27 cellular contexts compared by ENCODE assay signal in genomic region chr5:150277043-150277442, GRCh38. TPM values are rescaled to one million over a fixed set of nuclear protein-coding genes. Genes with fewer than 3 reads are reported as not detected.
"Had no signal": no experiment of that assay in that cellular context is flagged by ENCODE, and none has a peak within 500 bp of the region (broad histone marks: within the 10 kb centered on the region; RNA-seq: fewer than 3 reads in every experiment).

No MANE protein-coding gene starts in this region.

- H3K4me3 ChIP-seq: left lung, lower lobe of right lung, neural progenitor cell, ovary, right atrium auricular region, right lobe of liver, suprapubic skin, tibial nerve, uterus had no signal

- H3K27ac ChIP-seq: left lung, lower lobe of right lung, neural progenitor cell, neutrophil, ovary, right atrium auricular region, right lobe of liver, suprapubic skin, tibial nerve, uterus had no signal

- H3K36me3 ChIP-seq: left lung, lower lobe of right lung, neural progenitor cell, neutrophil, ovary, right atrium auricular region, right lobe of liver, suprapubic skin, tibial nerve, uterus had no signal

- FAIRE-seq: islet of Langerhans, kidney had no signal

- H3K27me3 ChIP-seq: neural progenitor cell, ovary, right atrium auricular region, right lobe of liver, suprapubic skin, tibial nerve, uterus had no signal

- ATAC-seq: left colon; left lung; lower lobe of right lung; naive thymus-derived CD8-positive, alpha-beta T cell; right lobe of liver; stimulated activated naive B cell treated with anti-CD40 and anti-IgM and Interleukin-4, amounts not matched to agents 10 μg/mL and 1 μg/mL and 100 μg/mL, for 72 hours had no signal

- H3K4me1 ChIP-seq: left lung, lower lobe of right lung, right atrium auricular region, right lobe of liver, suprapubic skin, tibial nerve, uterus had no signal

- DNase-seq: hypothalamus; immature natural killer cell; kidney; left colon; left lung; lower lobe of right lung; mammary epithelial cell; mesenchymal stem cell; naive thymus-derived CD8-positive, alpha-beta T cell; occipital lobe; ovary; right lobe of liver; stimulated activated CD4-positive, alpha-beta T cell treated with anti-CD3 and anti-CD28 coated beads, Interleukin-12 subunit alpha, Interleukin-12 subunit beta, amount 100 ng/mL, for 4 hours; stimulated activated CD4-positive, alpha-beta T cell treated with anti-CD3 and anti-CD28 coated beads, Interleukin-15, amount 100 ng/mL, for 24 hours; stimulated activated CD4-positive, alpha-beta T cell treated with anti-CD3 and anti-CD28 coated beads, Interleukin-2, amount 100 ng/mL, for 24 hours; stimulated activated CD4-positive, alpha-beta T cell treated with anti-CD3 and anti-CD28 coated beads, Interleukin-4, amount 100 ng/mL, for 1 hour; stimulated activated naive B cell treated with anti-CD40 and anti-IgM and Interleukin-4, amounts not matched to agents 10 μg/mL and 1 μg/mL and 100 μg/mL, for 72 hours; uterus had no signal

- H3K9ac ChIP-seq: neural progenitor cell had no signal

- H3K9me3 ChIP-seq: left lung, lower lobe of right lung, neutrophil, ovary, right atrium auricular region, right lobe of liver, suprapubic skin, tibial nerve, uterus had no signal

RNA-seq across cellular contexts. Expression of gene CAMK2A, which starts 12.5 kb away (rescaled TPM):
- total RNA-seq: naive thymus-derived CD8-positive, alpha-beta T cell; progenitor cell of endocrine pancreas; pulmonary artery endothelial cell; subcutaneous adipose tissue had no signal

RNA-seq across cellular contexts. Expression of gene ARSI, which starts 25.7 kb away (rescaled TPM):
- total RNA-seq: naive thymus-derived CD8-positive, alpha-beta T cell; progenitor cell of endocrine pancreas; pulmonary artery endothelial cell had no signal
